22 cellular contexts compared by ENCODE assay signal in genomic region chr12:19085090-19085489, GRCh38.
"Had no signal": no experiment of that assay in that cellular context is flagged by ENCODE, and none has a peak within 500 bp of the region (broad histone marks: within the 10 kb centered on the region; RNA-seq: fewer than 3 reads in every experiment).

No MANE protein-coding gene starts in this region.

- DNase-seq: activated CD4-positive, alpha-beta T cell treated with anti-CD3 and anti-CD28 coated beads for 1 hour; activated CD8-positive, alpha-beta memory T cell treated with anti-CD3 and anti-CD28 coated beads for 24 hours; activated CD8-positive, alpha-beta memory T cell treated with anti-CD3 and anti-CD28 coated beads, Interleukin-2, amount 50 U/mL, for 48 hours; activated gamma-delta T cell; activated T-cell treated with anti-CD3 and anti-CD28 coated beads, Interleukin-2, amount 50 U/mL, for 72 hours; caudate nucleus; effector memory CD8-positive, alpha-beta T cell; gastrocnemius medialis; head of caudate nucleus; kidney; left ventricle myocardium inferior; naive B cell; psoas muscle; right cardiac atrium; stimulated activated CD4-positive, alpha-beta T cell treated with anti-CD3 and anti-CD28 coated beads, Interleukin-15, amount 100 ng/mL, for 24 hours; stimulated activated CD4-positive, alpha-beta T cell treated with anti-CD3 and anti-CD28 coated beads, Interleukin-2, amount 100 ng/mL, for 48 hours; T-helper 17 cell; WERI-Rb-1 had no signal

- ATAC-seq: activated naive CD4-positive, alpha-beta T cell treated with anti-CD3 and anti-CD28 coated beads, Interleukin-2, amount 50 U/mL, for 72 hours; activated T-cell treated with anti-CD3 and anti-CD28 coated beads, Interleukin-2, amount 50 U/mL, for 72 hours; effector memory CD8-positive, alpha-beta T cell; gastrocnemius medialis; psoas muscle; right cardiac atrium; T-helper 17 cell had no signal

- H3K4me3 ChIP-seq: adrenal gland, gastrocnemius medialis, left ventricle myocardium inferior, psoas muscle, skin epidermis, tibial nerve had no signal
